ENCODE assay signal across 24 cellular contexts in genomic region chr9:31677415-31677814, GRCh38.
"Had no signal": no experiment of that assay in that cellular context is flagged by ENCODE, and none has a peak within 500 bp of the region (broad histone marks: within the 10 kb centered on the region; RNA-seq: fewer than 3 reads in every experiment).

No MANE protein-coding gene starts in this region.

- H3K36me3 ChIP-seq: breast epithelium, left ventricle myocardium inferior, neural progenitor cell, right atrium auricular region, stomach, thyroid gland, upper lobe of right lung had no signal

- H3K9me3 ChIP-seq: breast epithelium, left ventricle myocardium inferior, psoas muscle, right atrium auricular region, stomach, thyroid gland, upper lobe of right lung had no signal

- H3K27me3 Mint-ChIP-seq: central memory CD8-positive, alpha-beta T cell; dendritic cell treated with granulocyte-macrophage colony-stimulating factor and Interleukin-4, amounts not matched to agents 40 ng/mL and 50 ng/mL, for 4 days had no signal

- H3K27ac ChIP-seq: breast epithelium, left ventricle myocardium inferior, neural progenitor cell, parathyroid adenoma, psoas muscle, right atrium auricular region, stomach, thyroid gland, upper lobe of right lung had no signal

- H3K4me3 Mint-ChIP-seq: activated T-cell treated with anti-CD3 and anti-CD28 coated beads, Interleukin-2, amount 50 U/mL, for 4 hours; central memory CD8-positive, alpha-beta T cell; dendritic cell treated with granulocyte-macrophage colony-stimulating factor and Interleukin-4, amounts not matched to agents 40 ng/mL and 50 ng/mL, for 4 days; natural killer cell; neural progenitor cell; T-helper 1 cell treated with Interleukin-12 subunit alpha and Interleukin-12 subunit beta and Interleukin-4 antibody, amounts not matched to agents 30 μg/mL and 1 μg/mL, for 36 hours had no signal

- H3K27ac Mint-ChIP-seq: dendritic cell treated with granulocyte-macrophage colony-stimulating factor and Interleukin-4, amounts not matched to agents 40 ng/mL and 50 ng/mL, for 4 days; natural killer cell; neural progenitor cell; T-helper 1 cell treated with Interleukin-12 subunit alpha and Interleukin-12 subunit beta and Interleukin-4 antibody, amounts not matched to agents 30 μg/mL and 1 μg/mL, for 36 hours had no signal

- H3K4me3 ChIP-seq: breast epithelium, left ventricle myocardium inferior, lung, neural progenitor cell, psoas muscle, right atrium auricular region, stomach, thyroid gland, upper lobe of right lung had no signal

- H3K4me1 Mint-ChIP-seq: central memory CD8-positive, alpha-beta T cell; natural killer cell had no signal

- ATAC-seq: activated T-cell treated with anti-CD3 and anti-CD28 coated beads, Interleukin-2, amount 50 U/mL, for 4 hours; natural killer cell; psoas muscle; upper lobe of right lung had no signal

- H3K9me3 Mint-ChIP-seq: activated T-cell treated with anti-CD3 and anti-CD28 coated beads, Interleukin-2, amount 50 U/mL, for 4 hours; central memory CD8-positive, alpha-beta T cell; neural progenitor cell; T-helper 1 cell treated with Interleukin-12 subunit alpha and Interleukin-12 subunit beta and Interleukin-4 antibody, amounts not matched to agents 30 μg/mL and 1 μg/mL, for 36 hours had no signal

- H3K27me3 ChIP-seq: breast epithelium, neural progenitor cell, right atrium auricular region, stomach, thyroid gland, upper lobe of right lung had no signal

- DNase-seq: activated CD4-positive, alpha-beta T cell treated with anti-CD3 and anti-CD28 coated beads, Interleukin-2, amount 50 U/mL, for 1 hour; activated effector memory CD4-positive, alpha-beta T cell treated with Interleukin-2 at 50 U/mL for 16 hours; activated naive CD4-positive, alpha-beta T cell treated with Interleukin-2 at 50 U/mL for 16 hours; activated T-cell treated with anti-CD3 and anti-CD28 coated beads, Interleukin-2, amount 50 U/mL, for 4 hours; effector CD8-positive, alpha-beta T cell; left ventricle myocardium inferior; mesendoderm; natural killer cell; occipital lobe; psoas muscle; stimulated activated CD4-positive, alpha-beta T cell treated with anti-CD3 and anti-CD28 coated beads, Interleukin-15, amount 100 ng/mL, for 24 hours; stimulated activated CD4-positive, alpha-beta T cell treated with anti-CD3 and anti-CD28 coated beads, Interleukin-2, amount 100 ng/mL, for 24 hours; stomach; T1000; thyroid gland; upper lobe of right lung had no signal

- H3K36me3 Mint-ChIP-seq: natural killer cell, neural progenitor cell had no signal

- H3K4me1 ChIP-seq: breast epithelium, left ventricle myocardium inferior, neural progenitor cell, parathyroid adenoma, psoas muscle, right atrium auricular region, stomach, thyroid gland, upper lobe of right lung had no signal
